ENCODE assay signal across 15 cellular contexts in genomic region chr11:68495872-68496271, GRCh38.
"Had no signal": no experiment of that assay in that cellular context is flagged by ENCODE, and none has a peak within 500 bp of the region (broad histone marks: within the 10 kb centered on the region; RNA-seq: fewer than 3 reads in every experiment).

No MANE protein-coding gene starts in this region.

- H3K4me3 ChIP-seq: lung, stomach had no signal

- DNase-seq: activated CD4-positive, alpha-beta T cell treated with anti-CD3 and anti-CD28 coated beads for 48 hours; activated CD8-positive, alpha-beta memory T cell treated with anti-CD3 and anti-CD28 coated beads, Interleukin-2, amount 50 U/mL, for 48 hours; activated CD8-positive, alpha-beta T cell treated with anti-CD3 and anti-CD28 coated beads, Interleukin-2, amount 10 ng/mL, durations not matched to agents 7 days and 5 days; activated naive CD4-positive, alpha-beta T cell treated with anti-CD3 and anti-CD28 coated beads, Interleukin-2, amount 50 U/mL, for 16 hours; brain microvascular endothelial cell; dermis blood vessel endothelial cell; endodermal cell; erythroblast; hypothalamus; stimulated activated CD4-positive, alpha-beta T cell treated with anti-CD3 and anti-CD28 coated beads, Interleukin-15, amount 100 ng/mL, for 24 hours; stimulated activated CD4-positive, alpha-beta T cell treated with anti-CD3 and anti-CD28 coated beads, Interleukin-4, amount 100 ng/mL, for 24 hours; stomach had no signal

- H3K36me3 ChIP-seq: brain microvascular endothelial cell, stomach had no signal

- H3K4me3 Mint-ChIP-seq: activated CD8-positive, alpha-beta T cell treated with anti-CD3 and anti-CD28 coated beads, Interleukin-2, amount 10 ng/mL, durations not matched to agents 7 days and 5 days; endodermal cell; nephron had no signal

- H3K9me3 Mint-ChIP-seq: nephron had no signal

- H3K27me3 ChIP-seq: brain microvascular endothelial cell, stomach had no signal

- H3K27ac Mint-ChIP-seq: activated CD8-positive, alpha-beta T cell treated with anti-CD3 and anti-CD28 coated beads, Interleukin-2, amount 10 ng/mL, durations not matched to agents 7 days and 5 days; endodermal cell; nephron had no signal

- H3K9me3 ChIP-seq: stomach had no signal

- H3K27ac ChIP-seq: brain microvascular endothelial cell, stomach, VCaP had no signal

- ATAC-seq: activated CD8-positive, alpha-beta T cell treated with anti-CD3 and anti-CD28 coated beads, Interleukin-2, amount 10 ng/mL, durations not matched to agents 7 days and 5 days had no signal
